In genomic region chr16:56776562-56776961, GRCh38 we compare ENCODE assay signal across 13 cellular contexts.
DNase-seq lines count a peak whose midpoint lies in the region; ATAC-seq and TF ChIP-seq lines count a peak whose summit lies in the region.
"Had no signal": no experiment of that assay in that cellular context is flagged by ENCODE, and none has a peak within 500 bp of the region (broad histone marks: within the 10 kb centered on the region; RNA-seq: fewer than 3 reads in every experiment).

No MANE protein-coding gene starts in this region.

- H3K27me3 ChIP-seq in RWPE2 (ENCODE audit: insufficient read depth, poor library complexity, severe bottlenecking) = no peaks in the 10 kb centered on the region

- intact Hi-C loops in posterior cingulate gyrus (cut with DNase I) = no loop called here

- DNase-seq in DMS 273 (lab: John Stamatoyannopoulos, UW; ENCODE audit: unreplicated experiment) (peak; percentile 61), DMS 273 treated with DMSO at 0.1 percent for 48 hours (lab: John Stamatoyannopoulos, UW) (no peak), RWPE2 (ENCODE audit: low spot score) (no peak), fibroblast of mammary gland (ENCODE audit: low read depth) (peak; percentile 52), retinal pigment epithelial cell (ENCODE audit: low read depth) (peak; percentile 43), posterior cingulate gyrus (no peak)
- DNase-seq in stimulated activated CD4-positive, alpha-beta T cell treated with anti-CD3 and anti-CD28 coated beads, Interleukin-12 subunit alpha, Interleukin-12 subunit beta, amount 100 ng/mL, for 4 hours = no peak
- DNase-seq: amniotic stem cell; effector memory CD8-positive, alpha-beta T cell; midbrain; NCI-H345 had no signal

- TF ChIP-seq CTCF in RWPE2 (IDR thresholded peaks at IDR 0.05; ENCODE audit: poor library complexity, severe bottlenecking) (no peak), fibroblast of mammary gland (conservative IDR thresholded peaks at IDR 0.05; ENCODE audit: control insufficient read depth, insufficient read depth, low read depth, low read length) (no peak), retinal pigment epithelial cell (conservative IDR thresholded peaks at IDR 0.05; ENCODE audit: low read depth, low read length) (no peak)

- H3K4me3 ChIP-seq in RWPE2 (ENCODE audit: severe bottlenecking) = no peak overlapping the region
- H3K4me3 ChIP-seq in fibroblast of mammary gland (ENCODE audit: control insufficient read depth, low read depth, low read length) = no peak overlapping the region
- no peak overlapping the region for H3K4me3 ChIP-seq in retinal pigment epithelial cell (ENCODE audit: low read length)

- H3K27ac ChIP-seq in RWPE2 (ENCODE audit: poor library complexity, severe bottlenecking) = no peak overlapping the region
- H3K27ac ChIP-seq: 22Rv1 had no signal

- H3K9me3 ChIP-seq in RWPE2 (ENCODE audit: severe bottlenecking) = no peaks in the 10 kb centered on the region

- peak; percentile 44; the same call in 1 of the 3 replicates for ATAC-seq in RWPE2 (ENCODE audit: low read depth)
- no peak for ATAC-seq in GM19463 (IDR thresholded peaks at IDR 0.05; ENCODE audit: unreplicated experiment)
- ATAC-seq: effector memory CD8-positive, alpha-beta T cell had no signal

- peaks cover 16% of the 10 kb centered on the region for H3K4me1 ChIP-seq in RWPE2 (ENCODE audit: insufficient read depth, poor library complexity, severe bottlenecking)

- no peaks in the 10 kb centered on the region for H3K36me3 ChIP-seq in RWPE2 (ENCODE audit: low read depth)

Comparison
In these comparisons a context has a peak if more than half of its experiments do, and no peak if none do; other contexts are left out.
1. DNase-seq: peak in DMS 273 (single experiment), fibroblast of mammary gland (single experiment) and retinal pigment epithelial cell (single experiment); none in DMS 273 treated with DMSO at 0.1 percent for 48 hours (single experiment), RWPE2 (single experiment), stimulated activated CD4-positive, alpha-beta T cell treated with anti-CD3 and anti-CD28 coated beads, Interleukin-12 subunit alpha, Interleukin-12 subunit beta, amount 100 ng/mL, for 4 hours (single experiment) and posterior cingulate gyrus (0 of 10).